Comparison of ENCODE assay signal across 1 cellular context in genomic region chr6:162727347-162728176, GRCh38.
A peak's percentile ranks its signal among the peaks of the same experiment; 100 is the strongest.
TF ChIP-seq lines count a peak whose summit lies in the region.

Gene PACRG, plus strand, starts transcription at chr6:162727974.
Gene PRKN, minus strand, starts transcription at chr6:162727766.

TF ChIP-seq in HepG2, 621 proteins besides CTCF, POLR2A, EP300 and RAD21 (continued from another document and continues in another):
- TF ChIP-seq HBP1 (CRISPR knock-in tag; IDR thresholded peaks at IDR 0.05; ENCODE audit: low read depth): peak; percentile 54; the same call in 1 of the 2 replicates
- TF ChIP-seq ZNF136 (CRISPR knock-in tag; IDR thresholded peaks at IDR 0.05; ENCODE audit: low read depth): no peak
- peak; percentile 89 for TF ChIP-seq POGZ (CRISPR knock-in tag; IDR thresholded peaks at IDR 0.05)
- peak; percentile 97 for TF ChIP-seq ZNF143 (CRISPR knock-in tag; IDR thresholded peaks at IDR 0.05)
- TF ChIP-seq DRAP1 (CRISPR knock-in tag; IDR thresholded peaks at IDR 0.05): peak; percentile 80
- TF ChIP-seq NFE2L1 (CRISPR knock-in tag; IDR thresholded peaks at IDR 0.05; ENCODE audit: borderline replicate concordance): peak; percentile 67; the same call in 1 of the 2 replicates
- no peak; the same call in 1 of the 2 replicates for TF ChIP-seq ZNF24 (IDR thresholded peaks at IDR 0.05)
- peak; percentile 66; the same call in 1 of the 2 replicates for TF ChIP-seq ZNF766 (CRISPR knock-in tag; IDR thresholded peaks at IDR 0.05; ENCODE audit: borderline replicate concordance)
- no peak for TF ChIP-seq KIAA2018 (CRISPR knock-in tag; IDR thresholded peaks at IDR 0.05; ENCODE audit: borderline replicate concordance)
- TF ChIP-seq HMGA1 (CRISPR knock-in tag; conservative IDR thresholded peaks at IDR 0.05): no peak
- no peak for TF ChIP-seq RELA (CRISPR knock-in tag; IDR thresholded peaks at IDR 0.05)
- TF ChIP-seq TBL1XR1 (IDR thresholded peaks at IDR 0.05; ENCODE audit: borderline replicate concordance, low read length, partially characterized antibody): peak; percentile 63
- TF ChIP-seq ZNF335 (CRISPR knock-in tag; IDR thresholded peaks at IDR 0.05): peak; percentile 71; the same call in 1 of the 2 replicates
- peak; percentile 36; the same call in 1 of the 2 replicates for TF ChIP-seq HNF4G (IDR thresholded peaks at IDR 0.05; ENCODE audit: borderline replicate concordance, low read depth, low read length)
- TF ChIP-seq HNF4G (CRISPR knock-in tag; IDR thresholded peaks at IDR 0.05; ENCODE audit: borderline replicate concordance, low read depth): no peak
- peak; percentile 79 for TF ChIP-seq DR1 (CRISPR knock-in tag; IDR thresholded peaks at IDR 0.05)
- TF ChIP-seq ATF7 (IDR thresholded peaks at IDR 0.05): peak; percentile 86
- peak; percentile 94; the same call in 1 of the 2 replicates for TF ChIP-seq ATF7 (CRISPR knock-in tag; IDR thresholded peaks at IDR 0.05)
- peak; percentile 88 for TF ChIP-seq HDAC1 (CRISPR knock-in tag; IDR thresholded peaks at IDR 0.05)
- no peak for TF ChIP-seq ZNF382 (CRISPR knock-in tag; IDR thresholded peaks at IDR 0.05; ENCODE audit: borderline replicate concordance)
- TF ChIP-seq PHF8 (CRISPR knock-in tag; IDR thresholded peaks at IDR 0.05): peak; percentile 84
- TF ChIP-seq SAP130 (CRISPR knock-in tag; IDR thresholded peaks at IDR 0.05; ENCODE audit: low read depth): peak; percentile 84
- peak; percentile 69 for TF ChIP-seq THAP7 (CRISPR knock-in tag; IDR thresholded peaks at IDR 0.05)
- no peak for TF ChIP-seq CREB3 (CRISPR knock-in tag; IDR thresholded peaks at IDR 0.05)
- TF ChIP-seq IKZF4 (CRISPR knock-in tag; IDR thresholded peaks at IDR 0.05; ENCODE audit: borderline replicate concordance, low read depth, not compliant biosample characterization): no peak
- TF ChIP-seq ZNF709 (CRISPR knock-in tag; IDR thresholded peaks at IDR 0.05): peak; percentile 49; the same call in 1 of the 2 replicates
- no peak for TF ChIP-seq HNRNPUL1 (IDR thresholded peaks at IDR 0.05; ENCODE audit: low read depth, low read length)
- no peak for TF ChIP-seq EZH2 (conservative IDR thresholded peaks at IDR 0.05; ENCODE audit: low read depth, low read length)
- TF ChIP-seq MXD1 (CRISPR knock-in tag; IDR thresholded peaks at IDR 0.05): peak; percentile 67; the same call in 1 of the 2 replicates
- no peak for TF ChIP-seq PCBP1 (IDR thresholded peaks at IDR 0.05; ENCODE audit: borderline replicate concordance, low read depth, low read length)
- TF ChIP-seq FOXJ3 (CRISPR knock-in tag; IDR thresholded peaks at IDR 0.05; ENCODE audit: borderline replicate concordance): peak; percentile 91
- TF ChIP-seq CREBL2 (CRISPR knock-in tag; IDR thresholded peaks at IDR 0.05; ENCODE audit: borderline replicate concordance): no peak
- TF ChIP-seq ZNF205 (CRISPR knock-in tag; IDR thresholded peaks at IDR 0.05): 0 out of 2 replicates have a peak, but pooled peaks have one; percentile 20
- no peak for TF ChIP-seq MLXIP (CRISPR knock-in tag; IDR thresholded peaks at IDR 0.05; ENCODE audit: borderline replicate concordance)
- TF ChIP-seq ZNF644 (CRISPR knock-in tag; IDR thresholded peaks at IDR 0.05; ENCODE audit: low read depth): no peak
- 0 out of 2 replicates have a peak, but pooled peaks have one; percentile 12 for TF ChIP-seq THRA (CRISPR knock-in tag; IDR thresholded peaks at IDR 0.05; ENCODE audit: borderline replicate concordance)
- no peak for TF ChIP-seq ZNF710 (CRISPR knock-in tag; IDR thresholded peaks at IDR 0.05; ENCODE audit: borderline replicate concordance)
- TF ChIP-seq ZNF414 (CRISPR knock-in tag; IDR thresholded peaks at IDR 0.05): no peak
